ENCODE assay signal across 16 cellular contexts in the genomic region with DNA sequence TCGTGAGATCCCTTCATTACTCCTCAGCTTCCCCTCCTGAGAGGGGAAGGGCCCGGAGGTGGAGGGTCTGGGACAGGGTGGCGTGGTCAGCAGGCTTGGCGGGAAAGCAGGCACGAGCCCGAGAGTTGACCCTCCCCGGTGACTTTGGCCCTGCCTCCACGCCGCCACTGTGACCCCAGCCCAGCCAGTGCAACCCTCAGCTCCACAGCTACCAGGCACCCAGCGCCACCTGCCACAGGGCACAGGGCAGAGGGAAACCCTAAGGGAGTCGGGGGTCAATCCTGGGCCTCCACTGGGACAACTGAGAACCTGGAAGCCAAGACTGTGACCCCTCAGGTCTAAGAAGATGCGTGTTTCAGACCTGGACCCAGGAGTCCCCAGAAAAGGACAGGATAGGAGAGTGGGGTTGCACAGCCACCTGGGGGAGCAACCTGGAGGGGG. TPM values are rescaled to one million over a fixed set of nuclear protein-coding genes. Genes with fewer than 3 reads are reported as not detected.
DNase-seq lines count a peak whose midpoint lies in the region; ATAC-seq and TF ChIP-seq lines count a peak whose summit lies in the region.
"Had no signal": no experiment of that assay in that cellular context is flagged by ENCODE, and none has a peak within 500 bp of the region (broad histone marks: within the 10 kb centered on the region; RNA-seq: fewer than 3 reads in every experiment).

No MANE protein-coding gene starts in this region.

- H3K36me3 ChIP-seq in transverse colon (no peaks in the 10 kb centered on the region), PC-3 (ENCODE audit: low read depth, low read length) (no peaks in the 10 kb centered on the region)

- no peak overlapping the region for H3K4me3 ChIP-seq in transverse colon
- H3K4me3 ChIP-seq in PC-3 (ENCODE audit: low read length) = no peak overlapping the region

- no peaks in the 10 kb centered on the region for H3K9me3 ChIP-seq in transverse colon
- no peaks in the 10 kb centered on the region for H3K9me3 ChIP-seq in PC-3 (ENCODE audit: low read length)

- H2AFZ ChIP-seq in PC-3 (ENCODE audit: low read length) = no peak overlapping the region

- H3K9ac ChIP-seq in PC-3 (ENCODE audit: low read length) = no peak overlapping the region

- no peaks in the 10 kb centered on the region for H4K20me1 ChIP-seq in PC-3 (ENCODE audit: low read length)

- H3K27me3 ChIP-seq in transverse colon = no peaks in the 10 kb centered on the region
- H3K27me3 ChIP-seq in PC-3 (ENCODE audit: low read length) = no peaks in the 10 kb centered on the region

- no peaks in the 10 kb centered on the region for H3K79me2 ChIP-seq in PC-3 (ENCODE audit: low read length)

- CTCF ChIA-PET in PC-3 (lab: Charles Lee) = no interaction called here

- no peak for TF ChIP-seq POLR2A in transverse colon (IDR thresholded peaks at IDR 0.05)

- intact Hi-C loops in transverse colon (cut with DNase I; ENCODE audit: low total_unique reads) (no loop called here), PC-3 (cut with micrococcal nuclease) (no loop called here)

- BruUV-seq in PC-3 (replicated peaks; lab: Mats Ljungman, UMichigan) = no TSS peak

- in situ Hi-C loops in transverse colon (cut with MboI; ENCODE audit: low pct_ligation_motif_present in 1 of 4, low pct_unique_long_range_greater_than_20kb in 1 of 4, low sequenced_read_pairs in 3 of 4) = no loop called here

- no peak for ATAC-seq in left lobe of liver
- ATAC-seq in HG02763 (IDR thresholded peaks at IDR 0.05; ENCODE audit: unreplicated experiment) = no peak
- no peak for ATAC-seq in PC-3
- ATAC-seq: CD8-positive, alpha-beta T cell; HCT116 had no signal

- whole genome bisulfite sequencing in transverse colon (ENCODE audit: low coverage in 1 of 2), 2 donors = 88% methylated on average over 12 of the region's 12 CpGs; no CpG with 5 or more reads in 1 of the 2 donors

- no peak for TF ChIP-seq EP300 in transverse colon (IDR thresholded peaks at IDR 0.05; ENCODE audit: low read depth)

- H3K4me2 ChIP-seq in PC-3 (ENCODE audit: low read length) = no peak overlapping the region

- H3K9me2 ChIP-seq in PC-3 (replicated peaks; ENCODE audit: low read length) = no peaks in the 10 kb centered on the region

- no peaks in the 10 kb centered on the region for H3F3A ChIP-seq in PC-3 (ENCODE audit: low read length, unreplicated experiment)

- TF ChIP-seq CTCF in GM10266 (IDR thresholded peaks at IDR 0.05; ENCODE audit: control insufficient read depth, insufficient read depth, low read depth, missing control alignments) (no peak), transverse colon (IDR thresholded peaks at IDR 0.05) (no peak), PC-3 (conservative IDR thresholded peaks at IDR 0.05; ENCODE audit: low read depth, low read length) (no peak)

- peak; percentile 45 for DNase-seq in activated effector memory CD4-positive, alpha-beta T cell treated with anti-CD3 and anti-CD28 coated beads, Interleukin-2, amount 50 U/mL, for 16 hours
- no peak for DNase-seq in activated effector memory CD4-positive, alpha-beta T cell treated with Interleukin-2 at 50 U/mL for 16 hours
- peak; percentile 17 for DNase-seq in GM10266 (ENCODE audit: extremely low spot score)
- peak; percentile 34 for DNase-seq in left lobe of liver (ENCODE audit: low spot score)
- peak; percentile 5 for DNase-seq in transverse colon
- DNase-seq in NCI-H1105 treated with DMSO at 0.1 percent for 48 hours (lab: John Stamatoyannopoulos, UW) = no peak
- DNase-seq in PC-3 = no peak
- DNase-seq: GF-D8; NCI-H2107; NCI-H69; NK-92 treated with Interleukin-12 subunit alpha and Interleukin-12 subunit beta, amount 100 ng/mL, for 24 hours had no signal

- peaks cover 0 to 18% (median 6%) of the 10 kb centered on the region in 4 donors for H3K4me1 ChIP-seq in transverse colon
- peaks cover 5% of the 10 kb centered on the region; the same call in 1 of the 2 replicates for H3K4me1 ChIP-seq in PC-3 (ENCODE audit: insufficient read depth, low read length)

- POLR2A ChIA-PET in PC-3 (lab: Charles Lee; ENCODE audit: unreplicated experiment) = no interaction called here

- H3K27ac ChIP-seq in transverse colon (no peak overlapping the region), PC-3 (ENCODE audit: low read length) (no peak overlapping the region)

RNA-seq across cellular contexts. Expression of a gene that starts 4.0 kb away (rescaled TPM):
- total RNA-seq in left lobe of liver (1.7 TPM), transverse colon (1 to 10 TPM in 2 of 4 donors, under 1 TPM in 2; 0.14 to 4.4 (median 0.72) TPM), PC-3 (2014; rRNA removed) (not detected in 2 replicates)
- total RNA-seq: CD8-positive, alpha-beta T cell had no signal

RNA-seq across cellular contexts. Expression of a gene that starts 34.4 kb away (rescaled TPM):
- total RNA-seq in left lobe of liver (0.10 TPM), transverse colon (1 to 10 TPM in 1 of 4 donors, under 1 TPM in 1, not detected in 2; 0.14 to 5.6 TPM), PC-3 (2014; rRNA removed) (not detected in 2 replicates)
- total RNA-seq: A673; CD8-positive, alpha-beta T cell; HT1080 had no signal

RNA-seq across cellular contexts. Expression of a gene that starts 43.3 kb away (rescaled TPM):
- total RNA-seq in left lobe of liver (40.6 TPM), transverse colon (10 to 100 TPM in 3 of 4 donors, 1 to 10 TPM in 1; 9.4 to 24.3 (median 11.1) TPM), PC-3 (2014; rRNA removed) (19.5 and 23.1 TPM in 2 replicates)

RNA-seq across cellular contexts. Expression of a gene that starts 54.7 kb away (rescaled TPM):
- total RNA-seq in left lobe of liver (not detected), transverse colon (under 1 TPM in 1 of 4 donors, not detected in 3; 0.41 TPM), PC-3 (2014; rRNA removed) (7.4 and 8.5 TPM in 2 replicates)
- total RNA-seq: CD8-positive, alpha-beta T cell had no signal

Comparison
In these comparisons a context has a peak if more than half of its experiments do, and no peak if none do; other contexts are left out.
1. DNase-seq: peak in activated effector memory CD4-positive, alpha-beta T cell treated with anti-CD3 and anti-CD28 coated beads, Interleukin-2, amount 50 U/mL, for 16 hours (single experiment), GM10266 (single experiment), left lobe of liver (single experiment) and transverse colon (single experiment); none in activated effector memory CD4-positive, alpha-beta T cell treated with Interleukin-2 at 50 U/mL for 16 hours (single experiment), NCI-H1105 treated with DMSO at 0.1 percent for 48 hours (single experiment) and PC-3 (single experiment).